17 cellular contexts compared by ENCODE assay signal in the genomic region with DNA sequence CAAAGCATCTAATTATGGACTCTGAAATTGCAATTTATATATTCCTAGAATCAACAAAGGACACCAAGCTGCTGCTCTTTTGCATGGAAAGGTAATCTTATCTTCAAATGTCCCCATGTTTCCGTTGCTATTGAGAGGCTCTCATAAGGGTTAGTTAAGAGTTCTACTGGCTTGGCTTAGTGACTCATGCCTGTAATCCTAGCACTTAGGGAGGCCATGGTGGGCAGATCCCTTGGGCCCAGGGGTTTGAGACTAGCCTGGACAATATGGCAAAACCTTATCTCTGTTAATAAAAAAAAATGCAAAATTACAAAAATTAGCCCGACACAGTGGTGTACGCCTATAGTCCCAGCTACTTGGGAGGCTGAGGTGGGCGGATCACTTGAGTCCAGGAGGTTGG.
"Had no signal": no experiment of that assay in that cellular context is flagged by ENCODE, and none has a peak within 500 bp of the region (broad histone marks: within the 10 kb centered on the region; RNA-seq: fewer than 3 reads in every experiment).

No MANE protein-coding gene starts in this region.

- H3K36me3 ChIP-seq: prostate gland, sigmoid colon had no signal

- H3K4me3 Mint-ChIP-seq: activated CD4-positive, alpha-beta T cell treated with anti-CD3 and anti-CD28 coated beads, Interleukin-2, amount 10 ng/mL, durations not matched to agents 7 days and 5 days; activated naive CD4-positive, alpha-beta T cell treated with anti-CD3 and anti-CD28 coated beads for 36 hours; activated T-helper 17 cell treated with anti-CD3 and anti-CD28 coated beads, Interleukin-2, amount 50 U/mL, for 72 hours; central memory CD8-positive, alpha-beta T cell; dendritic cell treated with granulocyte-macrophage colony-stimulating factor and Interleukin-4, amounts not matched to agents 40 ng/mL and 50 ng/mL, for 4 days; natural killer cell treated with Interleukin-12 subunit alpha and Interleukin-12 subunit beta and Interleukin-15 and Interleukin-18, amount 100 ng/mL, for 72 hours; T-cell; type B pancreatic cell; WTC11 had no signal

- H3K9me3 Mint-ChIP-seq: activated CD4-positive, alpha-beta T cell treated with anti-CD3 and anti-CD28 coated beads, Interleukin-2, amount 10 ng/mL, durations not matched to agents 7 days and 5 days; activated naive CD4-positive, alpha-beta T cell treated with anti-CD3 and anti-CD28 coated beads for 36 hours; activated T-helper 17 cell treated with anti-CD3 and anti-CD28 coated beads, Interleukin-2, amount 50 U/mL, for 72 hours; central memory CD8-positive, alpha-beta T cell; dendritic cell treated with granulocyte-macrophage colony-stimulating factor and Interleukin-4, amounts not matched to agents 40 ng/mL and 50 ng/mL, for 4 days; natural killer cell treated with Interleukin-12 subunit alpha and Interleukin-12 subunit beta and Interleukin-15 and Interleukin-18, amount 100 ng/mL, for 72 hours; T-cell; type B pancreatic cell; WTC11 had no signal

- DNase-seq: activated CD4-positive, alpha-beta T cell treated with anti-CD3 and anti-CD28 coated beads, Interleukin-2, amount 10 ng/mL, durations not matched to agents 7 days and 5 days; activated naive CD4-positive, alpha-beta T cell treated with anti-CD3 and anti-CD28 coated beads for 36 hours; activated T-cell treated with anti-CD3 and anti-CD28 coated beads for 4 hours; hippocampal formation; mammary epithelial cell; occipital lobe; sigmoid colon; stimulated activated CD4-positive, alpha-beta T cell treated with anti-CD3 and anti-CD28 coated beads, Interleukin-12 subunit alpha, Interleukin-12 subunit beta, amount 100 ng/mL, for 4 hours; stimulated activated naive CD4-positive, alpha-beta T cell; T-cell had no signal

- H3K4me3 ChIP-seq: prostate gland, sigmoid colon had no signal

- H3K36me3 Mint-ChIP-seq: natural killer cell treated with Interleukin-12 subunit alpha and Interleukin-12 subunit beta and Interleukin-15 and Interleukin-18, amount 100 ng/mL, for 72 hours; T-cell; type B pancreatic cell; WTC11 had no signal

- H3K4me1 Mint-ChIP-seq: activated CD4-positive, alpha-beta T cell treated with anti-CD3 and anti-CD28 coated beads, Interleukin-2, amount 10 ng/mL, durations not matched to agents 7 days and 5 days; activated T-helper 17 cell treated with anti-CD3 and anti-CD28 coated beads, Interleukin-2, amount 50 U/mL, for 72 hours; central memory CD8-positive, alpha-beta T cell; T-cell had no signal

- H3K27me3 Mint-ChIP-seq: dendritic cell treated with granulocyte-macrophage colony-stimulating factor and Interleukin-4, amounts not matched to agents 40 ng/mL and 50 ng/mL, for 4 days; type B pancreatic cell had no signal

- H3K27ac ChIP-seq: prostate gland had no signal

- H3K27ac Mint-ChIP-seq: activated CD4-positive, alpha-beta T cell treated with anti-CD3 and anti-CD28 coated beads, Interleukin-2, amount 10 ng/mL, durations not matched to agents 7 days and 5 days; activated naive CD4-positive, alpha-beta T cell treated with anti-CD3 and anti-CD28 coated beads for 36 hours; activated T-helper 17 cell treated with anti-CD3 and anti-CD28 coated beads, Interleukin-2, amount 50 U/mL, for 72 hours; dendritic cell treated with granulocyte-macrophage colony-stimulating factor and Interleukin-4, amounts not matched to agents 40 ng/mL and 50 ng/mL, for 4 days; natural killer cell treated with Interleukin-12 subunit alpha and Interleukin-12 subunit beta and Interleukin-15 and Interleukin-18, amount 100 ng/mL, for 72 hours; T-cell; type B pancreatic cell; WTC11 had no signal

- H3K27me3 ChIP-seq: sigmoid colon had no signal

- H3K9me3 ChIP-seq: prostate gland, sigmoid colon had no signal

- ATAC-seq: activated T-helper 17 cell treated with anti-CD3 and anti-CD28 coated beads, Interleukin-2, amount 50 U/mL, for 72 hours; natural killer cell treated with Interleukin-12 subunit alpha and Interleukin-12 subunit beta and Interleukin-15 and Interleukin-18, amount 100 ng/mL, for 72 hours; T-cell; WTC11 had no signal
